ENCODE assay signal across 13 cellular contexts in the genomic region with DNA sequence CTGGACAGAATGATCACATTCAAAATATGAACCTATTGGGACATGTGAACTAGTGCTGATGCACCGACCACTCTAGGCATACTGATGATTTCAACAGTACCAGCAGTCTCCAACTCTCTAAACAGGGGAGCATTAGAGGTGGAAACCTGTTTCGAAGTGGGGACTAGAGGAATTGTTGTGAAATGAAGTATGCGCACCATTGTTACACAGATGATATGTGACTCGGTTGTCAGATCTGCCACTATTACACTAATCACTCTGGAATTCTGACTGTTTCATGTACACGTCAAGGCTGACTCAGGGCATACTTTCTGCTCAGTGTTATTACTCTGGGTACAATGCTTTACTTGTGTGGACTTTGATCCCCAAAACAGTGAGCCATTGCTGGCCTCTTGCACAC.
DNase-seq lines count a peak whose midpoint lies in the region; FAIRE-seq and TF ChIP-seq lines count a peak whose summit lies in the region.
"Had no signal": no experiment of that assay in that cellular context is flagged by ENCODE, and none has a peak within 500 bp of the region (broad histone marks: within the 10 kb centered on the region; RNA-seq: fewer than 3 reads in every experiment).

No MANE protein-coding gene starts in this region.

- H3K36me3 ChIP-seq in fibroblast of lung (ENCODE audit: control insufficient read depth, insufficient read depth, low read length): no peaks in the 10 kb centered on the region
- H3K36me3 ChIP-seq: HAP-1 had no signal

- H3K27me3 ChIP-seq in fibroblast of lung (ENCODE audit: control insufficient read depth, insufficient read depth, low read length): no peaks in the 10 kb centered on the region
- H3K27me3 ChIP-seq: testis had no signal

- H3K27ac ChIP-seq in RWPE1 (no peak overlapping the region), fibroblast of lung (ENCODE audit: insufficient read depth, low read length) (no peak overlapping the region)
- H3K27ac ChIP-seq: KMS-11, testis had no signal

- H3K9ac ChIP-seq in fibroblast of lung (ENCODE audit: insufficient read depth, low read length): no peak overlapping the region
- H3K9ac ChIP-seq: KMS-11 had no signal

- TF ChIP-seq CTCF in RWPE1 (conservative IDR thresholded peaks at IDR 0.05; ENCODE audit: low read depth) (no peak), fibroblast of lung (conservative IDR thresholded peaks at IDR 0.05 in 1 of 2, IDR thresholded peaks at IDR 0.05 in 1 of 2; ENCODE audit: low read depth in 1 of 2, low read length in 2 of 2) (no peak), retinal pigment epithelial cell (conservative IDR thresholded peaks at IDR 0.05; ENCODE audit: low read depth, low read length) (no peak)

- H3K4me2 ChIP-seq in fibroblast of lung (ENCODE audit: extremely low read depth, insufficient read depth, low read length): no peak overlapping the region
- H3K4me2 ChIP-seq: KMS-11 had no signal

- CTCF ChIA-PET in RWPE1 (lab: Yijun Ruan, JAX): no interaction called here

- TF ChIP-seq POLR2A in GM12892 (IDR thresholded peaks at IDR 0.05; ENCODE audit: low read depth, low read length): no peak

- peak; percentile 30 for FAIRE-seq in GM12892 (lab: Jason Lieb, UNC)

- no peaks in the 10 kb centered on the region for H3K79me2 ChIP-seq in fibroblast of lung (ENCODE audit: control insufficient read depth, insufficient read depth, low read length)

- no peaks in the 10 kb centered on the region for H3K9me3 ChIP-seq in fibroblast of lung (ENCODE audit: control insufficient read depth, insufficient read depth, low read depth, low read length)
- H3K9me3 ChIP-seq: HAP-1, testis had no signal

- H3K4me3 ChIP-seq in fibroblast of lung (replicated peaks in 1 of 4; ENCODE audit: control extremely low read depth in 1 of 4, insufficient read depth in 1 of 4, low read depth in 3 of 4, low read length in 4 of 4): no peak overlapping the region
- H3K4me3 ChIP-seq in retinal pigment epithelial cell (ENCODE audit: low read length): no peak overlapping the region
- H3K4me3 ChIP-seq: HAP-1, testis had no signal

- DNase-seq in GM12892 (ENCODE audit: insufficient read length): no peak
- DNase-seq in RWPE1 (ENCODE audit: low spot score): peak; percentile 61
- DNase-seq in fibroblast of lung (ENCODE audit: low read depth in 2 of 2): peak; percentile 73 to 90
- peak; percentile 96 for DNase-seq in retinal pigment epithelial cell (ENCODE audit: low read depth)
- no peak for DNase-seq in stimulated activated naive CD4-positive, alpha-beta T cell treated with Interleukin-2 at 50 U/mL for 16 hours (lab: John Stamatoyannopoulos, UW)
- DNase-seq in nucleus accumbens (lab: John Stamatoyannopoulos, UW): no peak
- DNase-seq in activated T-cell treated with anti-CD3 and anti-CD28 coated beads, Interleukin-2, amount 50 U/mL, for 1 hour: no peak
- no peak for DNase-seq in activated CD4-positive, alpha-beta T cell treated with anti-CD3 and anti-CD28 coated beads, Interleukin-2, amount 50 U/mL, for 4 hours
- DNase-seq: activated T-cell treated with anti-CD3 and anti-CD28 coated beads, Interleukin-2, amount 50 U/mL, for 72 hours; NCI-H187; testis had no signal

- POLR2A ChIA-PET in RWPE1 (lab: Yijun Ruan, JAX; ENCODE audit: low non-redundant PET): no interaction called here

- H2AFZ ChIP-seq in fibroblast of lung (ENCODE audit: low read length): no peak overlapping the region

- no peaks in the 10 kb centered on the region for H4K20me1 ChIP-seq in fibroblast of lung (ENCODE audit: control insufficient read depth, extremely low read depth, insufficient read depth, low read length)

- H3K4me1 ChIP-seq in fibroblast of lung (ENCODE audit: control insufficient read depth, extremely low read depth, insufficient read depth, low read length): no peaks in the 10 kb centered on the region
- H3K4me1 ChIP-seq: HAP-1, testis had no signal

Comparison
In these comparisons a context has a peak if more than half of its experiments do, and no peak if none do; other contexts are left out.
1. DNase-seq: peak in RWPE1 (single experiment), fibroblast of lung (2 of 2) and retinal pigment epithelial cell (single experiment); none in GM12892 (single experiment), stimulated activated naive CD4-positive, alpha-beta T cell treated with Interleukin-2 at 50 U/mL for 16 hours (single experiment), nucleus accumbens (0 of 56), activated T-cell treated with anti-CD3 and anti-CD28 coated beads, Interleukin-2, amount 50 U/mL, for 1 hour (single experiment) and activated CD4-positive, alpha-beta T cell treated with anti-CD3 and anti-CD28 coated beads, Interleukin-2, amount 50 U/mL, for 4 hours (0 of 2).